20 cellular contexts compared by ENCODE assay signal in the genomic region with DNA sequence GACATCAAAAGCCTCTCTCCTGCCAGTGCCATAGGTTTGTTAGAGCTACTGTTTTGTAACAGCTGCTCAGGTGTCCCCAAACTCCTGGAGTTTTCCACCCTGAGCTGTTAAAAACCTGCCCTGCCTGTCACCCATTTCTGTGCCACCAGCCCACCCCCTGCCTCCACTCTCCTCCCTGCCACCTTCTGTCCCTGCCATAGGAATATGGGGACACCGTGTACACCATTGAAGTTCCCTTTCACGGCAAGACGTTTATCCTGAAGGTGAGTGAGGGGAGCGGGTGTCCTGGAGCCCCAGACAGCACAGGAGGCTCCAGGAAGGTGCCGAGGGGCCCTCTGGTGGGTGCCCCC. TPM values are rescaled to one million over a fixed set of nuclear protein-coding genes. Genes with fewer than 3 reads are reported as not detected.
A peak's percentile ranks its signal among the peaks of the same experiment; 100 is the strongest.
DNase-seq lines count a peak whose midpoint lies in the region; ATAC-seq and TF ChIP-seq lines count a peak whose summit lies in the region.
"Had no signal": no experiment of that assay in that cellular context is flagged by ENCODE, and none has a peak within 500 bp of the region (broad histone marks: within the 10 kb centered on the region; RNA-seq: fewer than 3 reads in every experiment).

No MANE protein-coding gene starts in this region.

- H3K9ac ChIP-seq in colonic mucosa (ENCODE audit: low read depth in 2 of 2, low read length in 2 of 2) = no peak overlapping the region
- H3K9ac ChIP-seq: neural progenitor cell had no signal

- TF ChIP-seq CTCF in colonic mucosa (IDR thresholded peaks at IDR 0.05) (no peak), GM20000 (IDR thresholded peaks at IDR 0.05; ENCODE audit: extremely low read depth, missing control alignments) (no peak)

- H3K4me1 Mint-ChIP-seq in activated naive CD4-positive, alpha-beta T cell treated with anti-CD3 and anti-CD28 coated beads, Interleukin-2, amount 50 U/mL, for 24 hours = peaks cover 35% of the 10 kb centered on the region
- H3K4me1 Mint-ChIP-seq in activated naive CD8-positive, alpha-beta T cell treated with anti-CD3 and anti-CD28 coated beads, Interleukin-2, amount 50 U/mL, for 24 hours = peaks cover 24% of the 10 kb centered on the region
- H3K4me1 Mint-ChIP-seq in naive B cell = peaks cover 42 to 69% (median 59%) of the 10 kb centered on the region in 3 donors

- peak overlapping the region; percentile 52 for H3K4me3 Mint-ChIP-seq in activated naive CD4-positive, alpha-beta T cell treated with anti-CD3 and anti-CD28 coated beads, Interleukin-2, amount 50 U/mL, for 24 hours
- no peak overlapping the region for H3K4me3 Mint-ChIP-seq in activated naive CD8-positive, alpha-beta T cell treated with anti-CD3 and anti-CD28 coated beads, Interleukin-2, amount 50 U/mL, for 24 hours
- H3K4me3 Mint-ChIP-seq in naive B cell = peak overlapping the region; percentile 53 to 87 (median 80)
- H3K4me3 Mint-ChIP-seq: activated CD4-positive, alpha-beta T cell treated with anti-CD3 and anti-CD28 coated beads for 36 hours; H9; neural progenitor cell; stimulated activated naive CD8-positive, alpha-beta T cell treated with anti-CD3 and anti-CD28 coated beads, Interleukin-15, Interleukin-2, amounts not matched to agents 100 ng/mL and 50 ng/mL, for 24 hours; T-helper 1 cell treated with Interleukin-12 subunit alpha and Interleukin-12 subunit beta and Interleukin-4 antibody, amounts not matched to agents 30 μg/mL and 1 μg/mL, for 36 hours had no signal

- 83% methylated on average over 5 of the region's 5 CpGs for WGBS in thymus

- intact Hi-C loops in colonic mucosa (cut with DNase I) = no loop called here

- no peaks in the 10 kb centered on the region for H3K27me3 Mint-ChIP-seq in activated naive CD4-positive, alpha-beta T cell treated with anti-CD3 and anti-CD28 coated beads, Interleukin-2, amount 50 U/mL, for 24 hours
- no peaks in the 10 kb centered on the region for H3K27me3 Mint-ChIP-seq in activated naive CD8-positive, alpha-beta T cell treated with anti-CD3 and anti-CD28 coated beads, Interleukin-2, amount 50 U/mL, for 24 hours
- no peaks in the 10 kb centered on the region for H3K27me3 Mint-ChIP-seq in naive B cell
- H3K27me3 Mint-ChIP-seq: activated CD4-positive, alpha-beta T cell treated with anti-CD3 and anti-CD28 coated beads for 36 hours; stimulated activated naive CD8-positive, alpha-beta T cell treated with anti-CD3 and anti-CD28 coated beads, Interleukin-15, Interleukin-2, amounts not matched to agents 100 ng/mL and 50 ng/mL, for 24 hours had no signal

- no peaks in the 10 kb centered on the region for H3K9me3 Mint-ChIP-seq in activated naive CD4-positive, alpha-beta T cell treated with anti-CD3 and anti-CD28 coated beads, Interleukin-2, amount 50 U/mL, for 24 hours
- no peaks in the 10 kb centered on the region for H3K9me3 Mint-ChIP-seq in activated naive CD8-positive, alpha-beta T cell treated with anti-CD3 and anti-CD28 coated beads, Interleukin-2, amount 50 U/mL, for 24 hours
- H3K9me3 Mint-ChIP-seq in naive B cell = no peaks in the 10 kb centered on the region
- H3K9me3 Mint-ChIP-seq: H9; neural progenitor cell; stimulated activated naive CD8-positive, alpha-beta T cell treated with anti-CD3 and anti-CD28 coated beads, Interleukin-15, Interleukin-2, amounts not matched to agents 100 ng/mL and 50 ng/mL, for 24 hours; T-helper 1 cell treated with Interleukin-12 subunit alpha and Interleukin-12 subunit beta and Interleukin-4 antibody, amounts not matched to agents 30 μg/mL and 1 μg/mL, for 36 hours had no signal

- H3K4me3 ChIP-seq in thymus (ENCODE audit: low read length) = no peak overlapping the region
- no peak overlapping the region for H3K4me3 ChIP-seq in colonic mucosa
- H3K4me3 ChIP-seq: A549, ascending aorta, GM12878, neural progenitor cell had no signal

- H3K36me3 Mint-ChIP-seq in activated naive CD4-positive, alpha-beta T cell treated with anti-CD3 and anti-CD28 coated beads, Interleukin-2, amount 50 U/mL, for 24 hours = peaks cover 7% of the 10 kb centered on the region
- peaks cover 5% of the 10 kb centered on the region for H3K36me3 Mint-ChIP-seq in activated naive CD8-positive, alpha-beta T cell treated with anti-CD3 and anti-CD28 coated beads, Interleukin-2, amount 50 U/mL, for 24 hours (ENCODE audit: low read depth)
- H3K36me3 Mint-ChIP-seq in naive B cell = peaks cover 0 to 15% of the 10 kb centered on the region in 2 donors

- H3K27ac ChIP-seq in thymus (ENCODE audit: low read depth) (peak overlapping the region; percentile 72), colonic mucosa (no peak overlapping the region)
- H3K27ac ChIP-seq: A549, ascending aorta, neural progenitor cell had no signal

- DNase-seq in activated naive CD4-positive, alpha-beta T cell (lab: John Stamatoyannopoulos, UW) = no peak
- no peak for DNase-seq in activated naive CD8-positive, alpha-beta T cell treated with anti-CD3 and anti-CD28 coated beads, Interleukin-2, amount 50 U/mL, for 24 hours
- DNase-seq in naive B cell = no peak
- DNase-seq in NCI-H446 (lab: John Stamatoyannopoulos, UW) = no peak
- DNase-seq in colonic mucosa = no peak
- no peak for DNase-seq in GM20000 (ENCODE audit: low spot score)
- DNase-seq: activated CD4-positive, alpha-beta T cell treated with anti-CD3 and anti-CD28 coated beads for 36 hours; Caco-2; H9; RPMI8226; small intestine had no signal

- H3K27ac Mint-ChIP-seq in activated naive CD4-positive, alpha-beta T cell treated with anti-CD3 and anti-CD28 coated beads, Interleukin-2, amount 50 U/mL, for 24 hours = no peak overlapping the region
- H3K27ac Mint-ChIP-seq in activated naive CD8-positive, alpha-beta T cell treated with anti-CD3 and anti-CD28 coated beads, Interleukin-2, amount 50 U/mL, for 24 hours = peak overlapping the region; percentile 14
- H3K27ac Mint-ChIP-seq in naive B cell = peak overlapping the region in 5 of 6 donors; percentile 79 to 96 (median 93)
- H3K27ac Mint-ChIP-seq: activated CD4-positive, alpha-beta T cell treated with anti-CD3 and anti-CD28 coated beads for 36 hours; neural progenitor cell; stimulated activated naive CD8-positive, alpha-beta T cell treated with anti-CD3 and anti-CD28 coated beads, Interleukin-15, Interleukin-2, amounts not matched to agents 100 ng/mL and 50 ng/mL, for 24 hours; T-helper 1 cell treated with Interleukin-12 subunit alpha and Interleukin-12 subunit beta and Interleukin-4 antibody, amounts not matched to agents 30 μg/mL and 1 μg/mL, for 36 hours had no signal

- H3K36me3 ChIP-seq in thymus (ENCODE audit: control insufficient read depth, insufficient read depth) (peaks cover 69% of the 10 kb centered on the region), colonic mucosa (peaks cover 5% of the 10 kb centered on the region)
- H3K36me3 ChIP-seq: neural progenitor cell had no signal

- H3K4me1 ChIP-seq in thymus (ENCODE audit: control insufficient read depth, insufficient read depth, low read length) (peaks cover 19% of the 10 kb centered on the region), colonic mucosa (peaks cover 20% of the 10 kb centered on the region)
- H3K4me1 ChIP-seq: Caco-2 had no signal

- H3K27me3 ChIP-seq in thymus (ENCODE audit: control insufficient read depth, insufficient read depth) (no peaks in the 10 kb centered on the region), colonic mucosa (no peaks in the 10 kb centered on the region)
- H3K27me3 ChIP-seq: ascending aorta had no signal

- ATAC-seq in activated naive CD8-positive, alpha-beta T cell treated with anti-CD3 and anti-CD28 coated beads, Interleukin-2, amount 50 U/mL, for 24 hours = no peak
- no peak for ATAC-seq in naive B cell (ENCODE audit: low read depth in 2 of 2)
- ATAC-seq: A549; activated CD4-positive, alpha-beta T cell treated with anti-CD3 and anti-CD28 coated beads for 36 hours; GM12878 had no signal

- H3K9me3 ChIP-seq in thymus (ENCODE audit: control insufficient read depth) = no peaks in the 10 kb centered on the region
- H3K9me3 ChIP-seq in colonic mucosa = no peaks in the 10 kb centered on the region
- H3K9me3 ChIP-seq: A549, ascending aorta, Caco-2 had no signal

RNA-seq across cellular contexts. Expression of a gene that starts 5.2 kb away (rescaled TPM):
- polyA plus RNA-seq in naive B cell (ENCODE audit: low read depth in 6 of 6) (under 1 TPM in 3 of 6 donors, not detected in 3; 0.12 to 0.25 (median 0.24) TPM), thymus (1.7 TPM)
- 1 to 10 TPM in 1 of 2 donors, under 1 TPM in 1; 0.49 to 1.2 TPM for total RNA-seq in colonic mucosa
- total RNA-seq: ascending aorta had no signal

RNA-seq across cellular contexts. Expression of a gene that starts 8.3 kb away (rescaled TPM):
- polyA plus RNA-seq in naive B cell (ENCODE audit: low read depth in 6 of 6) (not detected), thymus (2.9 TPM)
- under 1 TPM in 1 of 2 donors, not detected in 1; 0.47 TPM for total RNA-seq in colonic mucosa
- total RNA-seq: activated CD4-positive, alpha-beta T cell treated with anti-CD3 and anti-CD28 coated beads for 36 hours; Caco-2; fibroblast of lung; GM12878 had no signal
- polyA plus RNA-seq: A549, fibroblast of lung, GM12878 had no signal

RNA-seq across cellular contexts. Expression of a gene that starts 23.0 kb away (rescaled TPM):
- polyA plus RNA-seq in naive B cell (ENCODE audit: low read depth in 6 of 6) (10 to 100 TPM; 30.7 to 53.7 (median 42.0) TPM), thymus (113 TPM)
- 10 to 100 TPM; 30.0 to 41.3 TPM for total RNA-seq in colonic mucosa

RNA-seq across cellular contexts. Expression of a gene that starts 27.9 kb away (rescaled TPM):
- polyA plus RNA-seq in naive B cell (ENCODE audit: low read depth in 6 of 6) (10 to 100 TPM in 2 of 6 donors, 1 to 10 TPM in 4; 7.2 to 18.2 (median 9.1) TPM), thymus (18.5 TPM)
- total RNA-seq in colonic mucosa = 10 to 100 TPM; 37.3 to 42.0 TPM

RNA-seq across cellular contexts. Expression of a gene that starts 33.2 kb away (rescaled TPM):
- polyA plus RNA-seq in naive B cell (ENCODE audit: low read depth in 6 of 6) (under 1 TPM in 1 of 6 donors, not detected in 5; 0.12 TPM), thymus (1.3 TPM)
- 100 to 1,000 TPM; 331 to 350 TPM for total RNA-seq in colonic mucosa
- total RNA-seq: Caco-2, GM12878 had no signal
